Comparison of ENCODE assay signal across 14 cellular contexts in the genomic region with DNA sequence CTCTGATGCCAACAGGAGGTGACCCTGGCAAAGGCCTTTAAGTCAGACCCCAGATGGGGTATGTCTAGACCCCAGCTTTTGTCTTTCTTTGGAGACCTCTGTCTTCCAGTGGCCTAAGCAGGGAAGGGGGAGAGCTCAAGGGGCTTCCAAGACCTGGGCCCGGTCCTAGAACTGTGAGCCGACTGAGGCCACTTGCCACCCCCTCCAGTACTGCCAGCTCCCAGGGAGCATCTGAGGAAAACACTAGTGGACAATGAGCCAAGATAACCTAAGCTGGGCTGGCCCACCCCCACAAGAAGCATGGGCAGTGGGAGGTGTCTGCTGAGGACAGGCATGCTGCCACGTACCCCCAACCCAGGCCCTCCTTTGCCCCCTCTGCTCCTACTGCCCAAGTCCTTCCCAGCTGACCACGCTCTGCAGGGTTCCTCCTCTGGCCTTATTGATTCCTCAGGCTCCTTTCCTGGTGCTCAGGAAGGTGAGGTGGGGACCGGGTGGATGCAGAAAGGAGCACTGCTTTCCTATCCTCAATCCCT. TPM values are rescaled to one million over a fixed set of nuclear protein-coding genes. Genes with fewer than 3 reads are reported as not detected.
DNase-seq lines count a peak whose midpoint lies in the region; ATAC-seq, FAIRE-seq and TF ChIP-seq lines count a peak whose summit lies in the region.
"Had no signal": no experiment of that assay in that cellular context is flagged by ENCODE, and none has a peak within 500 bp of the region (broad histone marks: within the 10 kb centered on the region; RNA-seq: fewer than 3 reads in every experiment).

No MANE protein-coding gene starts in this region.

- ATAC-seq in activated T-cell treated with anti-CD3 and anti-CD28 coated beads, Interleukin-2, amount 50 U/mL, for 4 hours = no peak
- ATAC-seq in K562 = no peak

- CTCF ChIA-PET in OCI-LY7 (lab: Charles Lee; ENCODE audit: unreplicated experiment) (interaction anchor here (0.6 to 1.9 kb wide), 4 partner anchors 9 to 158 kb away, joined by 3 to 12 read pairs (median 4); partner anchors contain the start of gene ENDOU), K562 (lab: Yijun Ruan, JAX; ENCODE audit: low intra/inter-chr PET ratio) (no interaction called here)

- H3K4me3 ChIP-seq in OCI-LY7 (ENCODE audit: low read depth, low read length, poor library complexity, severe bottlenecking) (peak overlapping the region; percentile 46), K562 (no peak overlapping the region), small intestine (ENCODE audit: low read depth in 1 of 2, low read length in 2 of 2) (no peak overlapping the region)
- H3K4me3 ChIP-seq: thoracic aorta had no signal

- H3K4me1 ChIP-seq in OCI-LY7 (ENCODE audit: insufficient read depth, low read length, poor library complexity, severe bottlenecking) = peaks cover 73% of the 10 kb centered on the region
- H3K4me1 ChIP-seq in K562 (replicated peaks in 1 of 2; ENCODE audit: control insufficient read depth in 2 of 2, insufficient read depth in 2 of 2, low read length in 2 of 2) = peaks cover 6 to 21% of the 10 kb centered on the region in 2 experiments
- H3K4me1 ChIP-seq in small intestine (ENCODE audit: control insufficient read depth in 2 of 2, insufficient read depth in 1 of 2, low read depth in 1 of 2, low read length in 1 of 2) = peaks cover 7 to 20% of the 10 kb centered on the region in 2 donors

- 30% methylated on average over 5 of the region's 5 CpGs for WGBS in K562 (ENCODE audit: insufficient coverage, low coverage, missing lambda C conversion rate)
- 29 to 63% (median 49%) methylated on average over 5 of the region's 5 CpGs for WGBS in small intestine, 3 donors

- no peaks in the 10 kb centered on the region for H3K9me1 ChIP-seq in K562 (ENCODE audit: control insufficient read depth, insufficient read depth, low read length)

- H2AFZ ChIP-seq in OCI-LY7 (ENCODE audit: low read length) (no peak overlapping the region), K562 (ENCODE audit: low read depth, low read length) (no peak overlapping the region)

- TF ChIP-seq RAD21 in K562 (CRISPR knock-in tag; conservative IDR thresholded peaks at IDR 0.05 in 1 of 2, IDR thresholded peaks at IDR 0.05 in 1 of 2) = no peak

- H3K4me3 Mint-ChIP-seq in activated T-cell treated with anti-CD3 and anti-CD28 coated beads, Interleukin-2, amount 50 U/mL, for 4 hours = peak overlapping the region; percentile 84
- no peak overlapping the region for H3K4me3 Mint-ChIP-seq in CD14-positive monocyte

- peaks cover 68% of the 10 kb centered on the region for H3K4me1 Mint-ChIP-seq in activated T-cell treated with anti-CD3 and anti-CD28 coated beads, Interleukin-2, amount 50 U/mL, for 4 hours (ENCODE audit: low read depth)
- peaks cover 26% of the 10 kb centered on the region for H3K4me1 Mint-ChIP-seq in CD14-positive monocyte

- H3K27ac ChIP-seq in OCI-LY7 (ENCODE audit: low read depth, low read length, poor library complexity, severe bottlenecking) = peak overlapping the region; percentile 73
- H3K27ac ChIP-seq in K562 (ENCODE audit: extremely low read depth, low read depth, low read length) = no peak overlapping the region
- peak overlapping the region; percentile 72 to 93 for H3K27ac ChIP-seq in small intestine (ENCODE audit: low read depth in 1 of 2, low read length in 1 of 2)
- H3K27ac ChIP-seq: thoracic aorta had no signal

- H3K4me2 ChIP-seq in OCI-LY7 (ENCODE audit: low read length) = peak overlapping the region; percentile 81
- H3K4me2 ChIP-seq in K562 (ENCODE audit: insufficient read depth, low read length) = no peak overlapping the region

- H3K36me3 Mint-ChIP-seq in activated T-cell treated with anti-CD3 and anti-CD28 coated beads, Interleukin-2, amount 50 U/mL, for 4 hours (ENCODE audit: insufficient read depth) = peaks cover 19% of the 10 kb centered on the region
- H3K36me3 Mint-ChIP-seq in CD14-positive monocyte = peaks cover 55 to 65% of the 10 kb centered on the region in 2 donors

- POLR2A ChIA-PET in OCI-LY7 (lab: Charles Lee) = interaction anchor here (0.6 to 2.3 kb wide), 10 partner anchors 8 to 268 kb away, joined by 3 to 12 read pairs (median 4); no protein-coding TSS in a partner anchor
- POLR2A ChIA-PET in K562 (lab: Yijun Ruan, JAX) = interaction anchor here (0.9 to 1.2 kb wide), 3 partner anchors 9 to 21 kb away, joined by 3 to 4 read pairs (median 4); no protein-coding TSS in a partner anchor

- H3K36me3 ChIP-seq in OCI-LY7 (ENCODE audit: insufficient read depth, low read length) (no peaks in the 10 kb centered on the region), K562 (ENCODE audit: control insufficient read depth, insufficient read depth, low read length) (no peaks in the 10 kb centered on the region), small intestine (ENCODE audit: control insufficient read depth in 2 of 2, insufficient read depth in 2 of 2, low read length in 2 of 2) (peaks cover 0 to 2% of the 10 kb centered on the region in 2 donors)
- H3K36me3 ChIP-seq: thoracic aorta had no signal

- H3K27me3 ChIP-seq in K562 (ENCODE audit: control insufficient read depth in 2 of 2, insufficient read depth in 2 of 2, low read length in 2 of 2) (no peaks in the 10 kb centered on the region; a peak in 1 of 5 replicates), small intestine (ENCODE audit: control insufficient read depth in 2 of 2, insufficient read depth in 2 of 2, low read length in 2 of 2) (no peaks in the 10 kb centered on the region)

- no peaks in the 10 kb centered on the region for H4K20me1 ChIP-seq in OCI-LY7 (ENCODE audit: insufficient read depth, low read length)
- 0 out of 2 replicates have a peak, but pooled peaks cover 3% of the 10 kb centered on the region for H4K20me1 ChIP-seq in K562 (replicated peaks; ENCODE audit: control insufficient read depth, insufficient read depth, low read length)

- intact Hi-C loops in OCI-LY7 (cut with micrococcal nuclease; ENCODE audit: unreplicated experiment) (loop anchor here (2.0 kb wide), 1 partner anchor 71 kb away; no protein-coding TSS in a partner anchor), K562 (cut with micrococcal nuclease) (no loop called here), CD14-positive monocyte (cut with micrococcal nuclease) (no loop called here)

- H3K79me2 ChIP-seq in OCI-LY7 (ENCODE audit: insufficient read depth, low read depth, low read length) (no peaks in the 10 kb centered on the region), K562 (ENCODE audit: control insufficient read depth, insufficient read depth, low read length) (no peaks in the 10 kb centered on the region)

- no peaks in the 10 kb centered on the region for H3K27me3 Mint-ChIP-seq in activated T-cell treated with anti-CD3 and anti-CD28 coated beads, Interleukin-2, amount 50 U/mL, for 4 hours (ENCODE audit: low read depth)
- peaks cover 6 to 17% (median 9%) of the 10 kb centered on the region in 3 donors for H3K27me3 Mint-ChIP-seq in CD14-positive monocyte (ENCODE audit: low read depth in 3 of 3)

- H3K9me3 ChIP-seq in OCI-LY7 (ENCODE audit: low read length) = no peaks in the 10 kb centered on the region
- no peaks in the 10 kb centered on the region for H3K9me3 ChIP-seq in K562 (replicated peaks; ENCODE audit: control insufficient read depth, insufficient read depth, low read depth, low read length)
- no peaks in the 10 kb centered on the region for H3K9me3 ChIP-seq in small intestine (ENCODE audit: control insufficient read depth, low read depth)
- H3K9me3 ChIP-seq: thoracic aorta had no signal

- no peaks in the 10 kb centered on the region for H3K9me3 Mint-ChIP-seq in activated T-cell treated with anti-CD3 and anti-CD28 coated beads, Interleukin-2, amount 50 U/mL, for 4 hours
- no peaks in the 10 kb centered on the region for H3K9me3 Mint-ChIP-seq in CD14-positive monocyte

- no peak for FAIRE-seq in K562 (lab: Jason Lieb, UNC)
- FAIRE-seq in small intestine (lab: Jason Lieb, UNC) = no peak
- FAIRE-seq: bronchial epithelial cell, D721Med had no signal

- H3K9ac ChIP-seq in K562 (ENCODE audit: insufficient read depth in 1 of 2, low read depth in 2 of 2, low read length in 2 of 2) = no peak overlapping the region

- no peaks in the 10 kb centered on the region for H3K9me2 ChIP-seq in OCI-LY7 (ENCODE audit: insufficient read depth, low read length)

- TF ChIP-seq CTCF in OCI-LY7 (conservative IDR thresholded peaks at IDR 0.05; ENCODE audit: low read length) (no peak), K562 (IDR thresholded peaks at IDR 0.05 in 2 of 3, conservative IDR thresholded peaks at IDR 0.05 in 1 of 3; ENCODE audit: insufficient read depth in 2 of 3, low read depth in 1 of 3, low read length in 3 of 3) (no peak), CD14-positive monocyte (IDR thresholded peaks at IDR 0.05) (no peak)

- BruUV-seq in OCI-LY7 (replicated peaks; lab: Mats Ljungman, UMichigan) = no TSS peak
- no TSS peak for BruUV-seq in K562 (replicated peaks; lab: Mats Ljungman, UMichigan)

- H3K27ac Mint-ChIP-seq in CD14-positive monocyte = peak overlapping the region in 1 of 7 donors; percentile 23

- TF ChIP-seq POLR2A in K562 (conservative IDR thresholded peaks at IDR 0.05) = no peak

- no peak for DNase-seq in activated T-cell treated with anti-CD3 and anti-CD28 coated beads, Interleukin-2, amount 50 U/mL, for 4 hours
- no peak for DNase-seq in activated T-cell treated with anti-CD3 and anti-CD28 coated beads, Interleukin-2, amount 50 U/mL, for 1 hour
- no peak for DNase-seq in OCI-LY7 (ENCODE audit: low spot score)
- no peak for DNase-seq in K562 (ENCODE audit: extremely low read depth in 1 of 4, low spot score in 3 of 4)
- DNase-seq in small intestine = no peak
- no peak for DNase-seq in NCI-H1694 treated with DMSO at 0.1 percent for 48 hours (lab: John Stamatoyannopoulos, UW)
- DNase-seq in CD14-positive monocyte (ENCODE audit: low spot score) = no peak
- no peak for DNase-seq in UCSD-AML1 (lab: John Stamatoyannopoulos, UW; ENCODE audit: unreplicated experiment)
- DNase-seq: effector CD4-positive, alpha-beta T cell; NCI-H187; NCI-H524 treated with DMSO at 0.1 percent for 48 hours had no signal

- no peak for TF ChIP-seq EP300 in K562 (IDR thresholded peaks at IDR 0.05; ENCODE audit: low read length)

- in situ Hi-C loops in K562 (cut with MboI) = no loop called here

RNA-seq across cellular contexts. Expression of gene VDR, which starts 21.1 kb away (rescaled TPM):
- total RNA-seq in activated T-cell treated with anti-CD3 and anti-CD28 coated beads, Interleukin-2, amount 50 U/mL, for 4 hours = 10 to 100 TPM; 83.5 to 95.1 (median 87.3) TPM
- total RNA-seq in OCI-LY7 (2014; rRNA removed; shearing (Covaris generic)) = 4.8 and 5.4 TPM in 2 replicates
- total RNA-seq in OCI-LY7 (2022) (1.9 and 2.4 TPM in 2 replicates), K562 (2014; rRNA removed) (2.2 and 2.7 TPM in 2 replicates), K562 (2014; rRNA removed; fragmentation: Illumina TruSeq; extraction: Trizol) (1.8 and 1.9 TPM in 2 replicates), K562 (2015; rRNA removed; fragmentation: Illumina TruSeq; extraction: Trizol) (1.2 TPM in 2 replicates), K562 (2021) (4.2 and 4.8 TPM in 2 replicates)
- total RNA-seq in K562 (2011; cell fraction: chromatin; rRNA removed; ENCODE audit: low replicate concordance) = 2.1 and 5.2 TPM in 2 replicates
- total RNA-seq in K562 (2011; cell fraction: nucleolus; rRNA removed) = 2.1 and 3.3 TPM in 2 replicates
- total RNA-seq in K562 (2011; cell fraction: nucleoplasm; rRNA removed) = 2.3 and 2.4 TPM in 2 replicates
- polyA plus RNA-seq in K562 (2011; rRNA removed) (1.1 and 2.4 TPM in 2 replicates), K562 (2014; fragmentation: Illumina TruSeq; extraction: Trizol) (4.0 and 4.3 TPM in 2 replicates), K562 (2014; fragmentation: Nextera tagmentation; extraction: Ambion mirVana) (under 1 TPM; 0.61 to 0.62 TPM), K562 (2014; rRNA removed) (1.8 and 2.0 TPM in 2 replicates), small intestine (10 to 100 TPM; 36.7 to 61.0 (median 47.0) TPM), CD14-positive monocyte (10 to 100 TPM in 1 of 2 donors, 1 to 10 TPM in 1; 6.0 to 12.8 TPM)
- 0.78 and 3.6 TPM in 2 replicates for polyA plus RNA-seq in K562 (2011; cell fraction: cytosol; rRNA removed)
- polyA plus RNA-seq in K562 (2011; cell fraction: nucleus; rRNA removed) = 0.59 and 1.7 TPM in 2 replicates
- 2.8 and 5.2 TPM in 2 replicates for polyA plus RNA-seq in K562 (2012)
- 1.7 and 5.0 TPM in 2 replicates for polyA minus RNA-seq in K562 (2011; rRNA and poly(A)+ RNA removed)
- polyA minus RNA-seq in K562 (2011; cell fraction: cytosol; rRNA and poly(A)+ RNA removed) = 1.5 and 3.2 TPM in 2 replicates
- polyA minus RNA-seq in K562 (2011; cell fraction: nucleus; rRNA and poly(A)+ RNA removed) = 1.00 and 2.4 TPM in 2 replicates

Comparison
In these comparisons a context has a peak if more than half of its experiments do, and no peak if none do; other contexts are left out.
1. RNA of gene VDR, which starts 21.1 kb away (total RNA-seq): 83.5 to 95.1 TPM in activated T-cell treated with anti-CD3 and anti-CD28 coated beads, Interleukin-2, amount 50 U/mL, for 4 hours; 1.9 to 5.4 TPM in OCI-LY7 and 1.2 to 5.2 TPM in K562; every median in the first group is over 10 times any median in the second.